ENCODE assay signal across 22 cellular contexts in genomic region chr4:6945052-6945409, GRCh38. TPM values are rescaled to one million over a fixed set of nuclear protein-coding genes. Genes with fewer than 3 reads are reported as not detected.
DNase-seq lines count a peak whose midpoint lies in the region; ATAC-seq, FAIRE-seq and TF ChIP-seq lines count a peak whose summit lies in the region.
"Had no signal": no experiment of that assay in that cellular context is flagged by ENCODE, and none has a peak within 500 bp of the region (broad histone marks: within the 10 kb centered on the region; RNA-seq: fewer than 3 reads in every experiment).

No MANE protein-coding gene starts in this region.

- no peaks in the 10 kb centered on the region for H3K9me3 ChIP-seq in CD8-positive, alpha-beta T cell (ENCODE audit: low read length)
- H3K9me3 ChIP-seq in HUES48 (ENCODE audit: control insufficient read depth, insufficient read depth, low read length) (no peaks in the 10 kb centered on the region), H1 (ENCODE audit: insufficient read depth in 2 of 2, low read depth in 1 of 2, low read length in 1 of 2) (no peaks in the 10 kb centered on the region), neutrophil (no peaks in the 10 kb centered on the region)
- H3K9me3 ChIP-seq: pancreas, tibial artery had no signal

- H3K4me3 ChIP-seq in CD8-positive, alpha-beta T cell (ENCODE audit: low read depth, low read length), result no peak overlapping the region
- H3K4me3 ChIP-seq in HUES48 (ENCODE audit: low read depth, low read length), result no peak overlapping the region
- H3K4me3 ChIP-seq in H1 (ENCODE audit: extremely low read depth in 1 of 4, insufficient read depth in 2 of 4, low read depth in 3 of 4, low read length in 4 of 4), result no peak overlapping the region
- no peak overlapping the region for H3K4me3 ChIP-seq in neutrophil (ENCODE audit: low read depth in 1 of 2, low read length in 1 of 2)
- H3K4me3 ChIP-seq: K562, pancreas, SK-N-MC, tibial artery had no signal

- no peak for TF ChIP-seq CTCF in CD8-positive, alpha-beta T cell (IDR thresholded peaks at IDR 0.05)
- TF ChIP-seq CTCF in H1 (IDR thresholded peaks at IDR 0.05; ENCODE audit: control extremely low read depth in 1 of 3, insufficient read depth in 1 of 3, low read depth in 1 of 3, low read length in 3 of 3), result no peak
- no peak for TF ChIP-seq CTCF in neutrophil (IDR thresholded peaks at IDR 0.05)

- DNase-seq in CD8-positive, alpha-beta T cell, result no peak
- DNase-seq in H1 (ENCODE audit: low read depth in 1 of 2, low spot score in 2 of 2) (no peak), NOMO-1 treated with DMSO at 0.1 percent for 48 hours (lab: John Stamatoyannopoulos, UW; ENCODE audit: unreplicated experiment) (no peak), NOMO-1 treated with dmso at 0.1 percent for 144 hours (lab: John Stamatoyannopoulos, UW; ENCODE audit: unreplicated experiment) (no peak), KBM-7 (no peak)
- DNase-seq: activated CD4-positive, alpha-beta T cell treated with anti-CD3 and anti-CD28 coated beads for 48 hours; activated T-cell treated with anti-CD3 and anti-CD28 coated beads, Interleukin-2, amount 50 U/mL, for 48 hours; AML-193; effector memory CD4-positive, alpha-beta T cell; hypothalamus; left cardiac atrium; NCI-H1048; NCI-H2171; NCI-H748 treated with DMSO at 0.1 percent for 48 hours; stimulated activated CD4-positive, alpha-beta T cell treated with anti-CD3 and anti-CD28 coated beads, Interleukin-4, amount 100 ng/mL, for 1 hour; tibial artery had no signal

- H2BK15ac ChIP-seq in H1 (ENCODE audit: low read length), result no peak overlapping the region

- no peak for TF ChIP-seq RAD21 in H1 (IDR thresholded peaks at IDR 0.05 in 1 of 2, conservative IDR thresholded peaks at IDR 0.05 in 1 of 2; ENCODE audit: low read depth in 2 of 2, low read length in 2 of 2)

- H3K56ac ChIP-seq in H1 (replicated peaks; ENCODE audit: insufficient read length, low read depth, low read length), result no peak overlapping the region

- no peak overlapping the region for H3K4ac ChIP-seq in H1 (replicated peaks; ENCODE audit: insufficient read length, low read depth, low read length)

- no peak for ATAC-seq in CD8-positive, alpha-beta T cell
- ATAC-seq in GM18505 (IDR thresholded peaks at IDR 0.05; ENCODE audit: unreplicated experiment), result no peak
- ATAC-seq: K562, left cardiac atrium had no signal

- 57% methylated on average over 2 of the region's 2 CpGs; no CpG with 5 or more reads in 1 of the 2 experiments for WGBS in H1 (ENCODE audit: extremely low coverage in 1 of 2, insufficient coverage in 1 of 2, insufficient read length in 1 of 2, insufficient replicate concordance in 2 of 2, low coverage in 1 of 2, low lambda C conversion rate in 2 of 2, missing lambda C conversion rate in 1 of 2), 2 experiments

- peaks cover 71% of the 10 kb centered on the region for H3K4me1 Mint-ChIP-seq in CD8-positive, alpha-beta T cell (ENCODE audit: low read depth)

- H3K36me3 Mint-ChIP-seq in CD8-positive, alpha-beta T cell, result peaks cover 7% of the 10 kb centered on the region

- in situ Hi-C loops in KBM-7 (cut with MboI; ENCODE audit: low pct_unique_long_range_greater_than_20kb, low sequenced_read_pairs), result no loop called here

- H2AFZ ChIP-seq in H1 (ENCODE audit: low read length), result no peak overlapping the region

- no peaks in the 10 kb centered on the region for H3K27me3 Mint-ChIP-seq in CD8-positive, alpha-beta T cell (ENCODE audit: low read depth)

- intact Hi-C loops in CD8-positive, alpha-beta T cell (cut with DNase I, micrococcal nuclease), result no loop called here

- H3K4me3 Mint-ChIP-seq in CD8-positive, alpha-beta T cell, result no peak overlapping the region

- no peaks in the 10 kb centered on the region for H3K27me3 ChIP-seq in CD8-positive, alpha-beta T cell (ENCODE audit: insufficient read depth, low read length)
- H3K27me3 ChIP-seq in HUES48 (ENCODE audit: control insufficient read depth, insufficient read depth, low read length), result no peaks in the 10 kb centered on the region
- no peaks in the 10 kb centered on the region for H3K27me3 ChIP-seq in H1 (replicated peaks in 1 of 4; ENCODE audit: control insufficient read depth in 3 of 4, extremely low read depth in 1 of 4, insufficient read depth in 3 of 4, low read length in 3 of 4)
- H3K27me3 ChIP-seq in neutrophil, result no peaks in the 10 kb centered on the region
- H3K27me3 ChIP-seq: pancreas, tibial artery had no signal

- no peak overlapping the region for H3K18ac ChIP-seq in H1 (ENCODE audit: extremely low read depth, low read length)

- peak overlapping the region; percentile 73; the same call in 1 of the 2 replicates for H4K8ac ChIP-seq in H1 (ENCODE audit: extremely low read depth, insufficient read depth, low read length)

- 0 out of 2 replicates have a peak overlapping the region, but pooled peaks have one; percentile 82 for H2AK5ac ChIP-seq in H1 (ENCODE audit: low read depth, low read length)

- no peaks in the 10 kb centered on the region for H3K23me2 ChIP-seq in H1 (ENCODE audit: low read depth, low read length)

- TF ChIP-seq EP300 in H1 (IDR thresholded peaks at IDR 0.05; ENCODE audit: borderline replicate concordance in 1 of 2, low read depth in 2 of 2, low read length in 2 of 2), result no peak

- no peaks in the 10 kb centered on the region for H3K9me3 Mint-ChIP-seq in CD8-positive, alpha-beta T cell

- H3K79me2 ChIP-seq in H1 (ENCODE audit: control insufficient read depth in 1 of 2, insufficient read depth in 2 of 2, low read length in 2 of 2), result peaks cover 0 to 35% of the 10 kb centered on the region in 2 experiments; a peak in 3 of 4 replicates

- H2BK5ac ChIP-seq in H1 (ENCODE audit: low read depth, low read length), result peak overlapping the region; percentile 85; the same call in 1 of the 2 replicates

- peak overlapping the region; percentile 79 for H3K27ac Mint-ChIP-seq in CD8-positive, alpha-beta T cell

- peaks cover 10% of the 10 kb centered on the region for H3K79me1 ChIP-seq in H1 (ENCODE audit: low read depth, low read length)

- no peak overlapping the region for H2BK20ac ChIP-seq in H1 (ENCODE audit: low read length)

- H3K36me3 ChIP-seq in CD8-positive, alpha-beta T cell (ENCODE audit: insufficient read depth, low read length), result no peaks in the 10 kb centered on the region
- H3K36me3 ChIP-seq in HUES48 (ENCODE audit: control insufficient read depth, insufficient read depth, low read length) (no peaks in the 10 kb centered on the region), H1 (ENCODE audit: control insufficient read depth in 2 of 4, insufficient read depth in 4 of 4, low read length in 3 of 4) (no peaks in the 10 kb centered on the region), neutrophil (peaks cover 7% of the 10 kb centered on the region)
- H3K36me3 ChIP-seq: pancreas, tibial artery had no signal

- no peak overlapping the region for H3K23ac ChIP-seq in H1 (ENCODE audit: insufficient read length)

- peak overlapping the region; percentile 29 to 35; a peak in 1 of 4 replicates for H3K4me2 ChIP-seq in H1 (ENCODE audit: insufficient read depth in 1 of 2, low read depth in 2 of 2, low read length in 2 of 2)

- peaks cover 0 to 1% of the 10 kb centered on the region in 2 experiments for H4K20me1 ChIP-seq in H1 (replicated peaks in 1 of 2; ENCODE audit: control insufficient read depth in 1 of 2, insufficient read depth in 2 of 2, low read length in 2 of 2)

- H3K14ac ChIP-seq in H1 (ENCODE audit: insufficient read length), result no peak overlapping the region

- H2BK12ac ChIP-seq in H1 (ENCODE audit: low read depth, low read length), result peak overlapping the region; percentile 92

- FAIRE-seq in H1 (lab: Jason Lieb, UNC), result no peak
- FAIRE-seq: K562, pancreas had no signal

- no peak for TF ChIP-seq POLR2A in H1 (IDR thresholded peaks at IDR 0.05; ENCODE audit: control extremely low read depth in 1 of 2, low read depth in 2 of 2, low read length in 2 of 2)
- TF ChIP-seq POLR2A in GM18505 (IDR thresholded peaks at IDR 0.05; ENCODE audit: borderline replicate concordance, extremely low read depth, insufficient read depth, insufficient read length), result no peak

- H3K27ac ChIP-seq in CD8-positive, alpha-beta T cell (ENCODE audit: low read depth, low read length), result no peak overlapping the region
- H3K27ac ChIP-seq in HUES48 (ENCODE audit: low read depth, low read length), result peak overlapping the region; percentile 83
- peak overlapping the region; percentile 57 for H3K27ac ChIP-seq in H1 (ENCODE audit: low read depth, low read length)
- peak overlapping the region; percentile 98 for H3K27ac ChIP-seq in neutrophil
- H3K27ac ChIP-seq: SK-N-MC, tibial artery had no signal

- no peak overlapping the region for H2BK120ac ChIP-seq in H1 (replicated peaks; ENCODE audit: low read depth, low read length)

- POLR2A ChIA-PET in CD8-positive, alpha-beta T cell (lab: Charles Lee), result interaction anchor here (0.8 to 2.1 kb wide), 4 partner anchors 13 to 35 kb away, joined by 3 to 10 read pairs (median 6); partner anchors contain the start of gene TBC1D14
- POLR2A ChIA-PET in H1 (lab: Charles Lee; ENCODE audit: partially characterized antibody), result interaction anchor here (0.7 to 3.3 kb wide), 6 partner anchors 10 to 41 kb away, joined by 3 to 22 read pairs (median 4); partner anchors contain the start of gene TBC1D14

- no peak overlapping the region for H4K5ac ChIP-seq in H1 (ENCODE audit: insufficient read length, low read depth, low read length)

- CTCF ChIA-PET in CD8-positive, alpha-beta T cell (lab: Charles Lee), result interaction anchor here (0.6 to 2.5 kb wide), 6 partner anchors 23 to 98 kb away, joined by 3 to 12 read pairs (median 3); partner anchors contain the start of gene TADA2B
- CTCF ChIA-PET in H1 (lab: Charles Lee; ENCODE audit: partially characterized antibody), result interaction anchor here (0.6 to 8.3 kb wide), 10 partner anchors 10 to 102 kb away, joined by 3 to 28 read pairs (median 4); no protein-coding TSS in a partner anchor

- H3K9ac ChIP-seq in HUES48 (ENCODE audit: low read depth, low read length) (no peak overlapping the region), H1 (replicated peaks in 1 of 4; ENCODE audit: extremely low read depth in 1 of 4, low read depth in 3 of 4, low read length in 3 of 4) (no peak overlapping the region)

- peak overlapping the region; percentile 22 for H4K91ac ChIP-seq in H1 (replicated peaks; ENCODE audit: insufficient read length, low read length)

- H3K4me1 ChIP-seq in CD8-positive, alpha-beta T cell (ENCODE audit: insufficient read depth, low read length), result peaks cover 39% of the 10 kb centered on the region
- H3K4me1 ChIP-seq in HUES48 (ENCODE audit: control insufficient read depth, insufficient read depth, low read length) (peaks cover 48% of the 10 kb centered on the region), H1 (replicated peaks in 1 of 4; ENCODE audit: control insufficient read depth in 3 of 4, insufficient read depth in 4 of 4, low read length in 3 of 4) (peaks cover 16 to 41% (median 25%) of the 10 kb centered on the region in 4 experiments), neutrophil (ENCODE audit: control insufficient read depth in 1 of 2, insufficient read depth in 1 of 2, low read depth in 1 of 2, low read length in 1 of 2) (peaks cover 46 to 53% of the 10 kb centered on the region in 2 experiments)

RNA-seq across cellular contexts. Expression of gene TBC1D14, which starts 35.4 kb away (rescaled TPM):
- 10 to 100 TPM; 29.2 to 30.9 TPM for total RNA-seq in CD8-positive, alpha-beta T cell
- total RNA-seq in H1 (2021; fragmentation: NEBNext Ultra II Directional; extraction: Animal tissue kit (Norgen Biotek cat#: 25700)), result 48.2 and 49.7 TPM in 2 replicates
- 45.6 and 46.2 TPM in 2 replicates for polyA plus RNA-seq in H1 (2011; rRNA removed)
- polyA plus RNA-seq in H1 (2011; cell fraction: cytosol; rRNA removed), result 49.8 TPM
- polyA plus RNA-seq in H1 (2011; cell fraction: nucleus; rRNA removed), result 47.4 TPM
- polyA plus RNA-seq in H1 (2012, experiment 1 of 2), result 38.7 to 43.8 TPM (median 41.7 TPM) in 4 replicates
- 21.9 TPM for polyA plus RNA-seq in H1 (2012, experiment 2 of 2)
- 24.2 TPM for polyA plus RNA-seq in H1 (2013, experiment 1 of 2)
- 25.4 TPM for polyA plus RNA-seq in H1 (2013, experiment 2 of 2)
- 51.5 and 51.9 TPM in 2 replicates for polyA minus RNA-seq in H1 (2011; rRNA and poly(A)+ RNA removed)
- 27.0 TPM for polyA minus RNA-seq in H1 (2011; cell fraction: cytosol; rRNA and poly(A)+ RNA removed)
- polyA minus RNA-seq in H1 (2011; cell fraction: nucleus; rRNA and poly(A)+ RNA removed), result 30.9 TPM
